8 cellular contexts compared by ENCODE assay signal in genomic region chr15:77821188-77821958, GRCh38.
DNase-seq lines count a peak whose midpoint lies in the region; ATAC-seq, FAIRE-seq and TF ChIP-seq lines count a peak whose summit lies in the region.

No MANE protein-coding gene starts in this region.

- H3K9me3 ChIP-seq in gastroesophageal sphincter: no peaks in the 10 kb centered on the region

- DNase-seq in AG08395 (ENCODE audit: low spot score): peak; percentile 78
- DNase-seq in GM18507 (ENCODE audit: extremely low spot score, insufficient read length, low read depth): peak; percentile 44
- DNase-seq in NCI-H2196 treated with DMSO at 0.1 percent for 48 hours (lab: John Stamatoyannopoulos, UW; ENCODE audit: unreplicated experiment): peak; percentile 15
- DNase-seq in activated T-cell treated with anti-CD3 and anti-CD28 coated beads, Interleukin-2, amount 50 U/mL, for 48 hours: peak; percentile 65 to 71
- DNase-seq in pons (ENCODE audit: low spot score): peak; percentile 75

- no peak overlapping the region for H3K27ac ChIP-seq in gastroesophageal sphincter

- WGBS in gastroesophageal sphincter (ENCODE audit: low coverage in 1 of 2), 2 donors: 17 to 18% methylated on average over 5 of the region's 12 CpGs

- TF ChIP-seq POLR2A in gastroesophageal sphincter (IDR thresholded peaks at IDR 0.05): no peak

- peak in 3 of 4 experiments; percentile 44 to 55 (median 49) for TF ChIP-seq CTCF in gastroesophageal sphincter (IDR thresholded peaks at IDR 0.05)

- H3K4me1 ChIP-seq in gastroesophageal sphincter: peaks cover 0 to 22% (median 8%) of the 10 kb centered on the region in 3 donors

- H3K4me3 ChIP-seq in gastroesophageal sphincter: no peak overlapping the region

- H3K27me3 ChIP-seq in gastroesophageal sphincter: peaks cover 81% of the 10 kb centered on the region

- peak; percentile 64 for FAIRE-seq in GM18507 (lab: Jason Lieb, UNC)

- ATAC-seq in gastroesophageal sphincter (no peak), GM18861 (IDR thresholded peaks at IDR 0.05; ENCODE audit: unreplicated experiment) (no peak), GM19324 (IDR thresholded peaks at IDR 0.05; ENCODE audit: low FRiP score, unreplicated experiment) (no peak)

- H3K36me3 ChIP-seq in gastroesophageal sphincter: no peaks in the 10 kb centered on the region

- no peak for TF ChIP-seq EP300 in gastroesophageal sphincter (IDR thresholded peaks at IDR 0.05)

Comparison
In these comparisons a context has a peak if more than half of its experiments do, and no peak if none do; other contexts are left out.
1. DNase-seq: peak in every context shown above with its lines; median percentile 78 in AG08395; 75 in pons; 68 in activated T-cell treated with anti-CD3 and anti-CD28 coated beads, Interleukin-2, amount 50 U/mL, for 48 hours; 44 in GM18507; 15 in NCI-H2196 treated with DMSO at 0.1 percent for 48 hours.